Comparison of ENCODE assay signal across 14 cellular contexts in the genomic region with DNA sequence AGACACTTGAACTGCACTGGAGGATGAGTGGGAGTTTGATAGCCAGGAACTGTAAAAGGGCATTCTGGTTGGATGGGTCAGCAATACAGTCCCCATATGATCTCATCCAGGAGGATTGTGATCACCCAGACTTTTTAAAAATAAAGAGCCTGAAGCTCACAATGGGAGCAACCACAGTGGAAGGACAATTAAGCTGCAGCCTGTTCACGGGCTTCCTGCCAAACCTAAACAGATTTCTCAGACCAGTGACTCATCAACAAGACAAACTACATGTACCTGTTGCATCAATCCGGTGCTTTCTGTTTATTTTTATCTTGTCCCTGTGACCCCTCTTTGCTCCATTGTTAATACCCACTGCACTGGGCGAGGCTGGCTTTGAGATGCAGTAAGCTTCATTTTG. TPM values are rescaled to one million over a fixed set of nuclear protein-coding genes. Genes with fewer than 3 reads are reported as not detected.
DNase-seq lines count a peak whose midpoint lies in the region; ATAC-seq, FAIRE-seq and TF ChIP-seq lines count a peak whose summit lies in the region.
"Had no signal": no experiment of that assay in that cellular context is flagged by ENCODE, and none has a peak within 500 bp of the region (broad histone marks: within the 10 kb centered on the region; RNA-seq: fewer than 3 reads in every experiment).

No MANE protein-coding gene starts in this region.

- WGBS in IMR-90 (ENCODE audit: extremely low coverage in 2 of 2, insufficient read length in 1 of 2), 2 experiments, result 0% methylated on average over 1 of the region's 3 CpGs; no CpG with 5 or more reads in 1 of the 2 experiments

- no peak overlapping the region for H4K5ac ChIP-seq in IMR-90 (ENCODE audit: low read depth, low read length)

- H3K27ac Mint-ChIP-seq in mesothelial cell of epicardium, result no peak overlapping the region
- H3K27ac Mint-ChIP-seq: CD4-positive, alpha-beta memory T cell; H9; memory B cell had no signal

- in situ Hi-C loops in IMR-90 (cut with MboI; ENCODE audit: low sequenced_read_pairs), result no loop called here

- H3K4ac ChIP-seq in IMR-90 (ENCODE audit: low read depth, low read length), result no peak overlapping the region

- intact Hi-C loops in IMR-90 (cut with micrococcal nuclease), result no loop called here

- H4K8ac ChIP-seq in IMR-90 (ENCODE audit: low read depth in 2 of 2, low read length in 2 of 2), result no peak overlapping the region

- no peaks in the 10 kb centered on the region for H3K79me2 ChIP-seq in keratinocyte (ENCODE audit: control insufficient read depth, insufficient read depth, low read length)

- H4K20me1 ChIP-seq in IMR-90 (ENCODE audit: insufficient read depth, low read length) (no peaks in the 10 kb centered on the region), keratinocyte (ENCODE audit: control insufficient read depth, extremely low read depth, insufficient read depth, low read length) (no peaks in the 10 kb centered on the region)

- CTCF ChIA-PET in BJ (lab: Yijun Ruan, JAX) (interaction anchor here (1.6 kb wide), 1 partner anchor 44 kb away, joined by 5 read pairs; no protein-coding TSS in a partner anchor), IMR-90 (lab: Yijun Ruan, JAX) (interaction anchor here (0.6 kb wide), 1 partner anchor 176 kb away, joined by 3 read pairs; no protein-coding TSS in a partner anchor)

- H3K4me3 Mint-ChIP-seq in mesothelial cell of epicardium, result no peak overlapping the region
- H3K4me3 Mint-ChIP-seq: CD4-positive, alpha-beta memory T cell; H9; memory B cell had no signal

- TF ChIP-seq RAD21 in IMR-90 (IDR thresholded peaks at IDR 0.05; ENCODE audit: low read length), result no peak

- H3K9ac ChIP-seq in IMR-90 (ENCODE audit: low read depth, low read length) (no peak overlapping the region), keratinocyte (ENCODE audit: control insufficient read depth, extremely low read depth, insufficient read depth, low read length) (no peak overlapping the region)

- no peaks in the 10 kb centered on the region for H3K36me3 Mint-ChIP-seq in mesothelial cell of epicardium
- H3K36me3 Mint-ChIP-seq: CD4-positive, alpha-beta memory T cell; memory B cell had no signal

- dilution Hi-C loops in IMR-90 (cut with HindIII; ENCODE audit: low sequenced_read_pairs, unreplicated experiment), result no loop called here
- dilution Hi-C loops in keratinocyte (cut with MboI; ENCODE audit: extremely low pct_ligation_motif_present, low sequenced_read_pairs), result no loop called here

- H2AK5ac ChIP-seq in IMR-90 (ENCODE audit: low read depth, low read length), result no peak overlapping the region

- POLR2A ChIA-PET in BJ (lab: Charles Lee), result no interaction called here
- POLR2A ChIA-PET in IMR-90 (lab: Charles Lee; ENCODE audit: unreplicated experiment), result no interaction called here

- ATAC-seq in IMR-90 (ENCODE audit: low read depth) (no peak), GM18861 (IDR thresholded peaks at IDR 0.05; ENCODE audit: unreplicated experiment) (no peak)

- H4K91ac ChIP-seq in IMR-90 (ENCODE audit: insufficient read depth, low read depth, low read length), result no peak overlapping the region

- FAIRE-seq in keratinocyte (lab: Jason Lieb, UNC), result peak; percentile 84
- no peak for FAIRE-seq in frontal cortex (lab: Jason Lieb, UNC)
- FAIRE-seq: endothelial cell of umbilical vein had no signal

- H3K27ac ChIP-seq in IMR-90 (ENCODE audit: insufficient read depth, low read length) (no peak overlapping the region), SJCRH30 (no peak overlapping the region), keratinocyte (ENCODE audit: control insufficient read depth, insufficient read depth, low read length) (no peak overlapping the region)

- H3K14ac ChIP-seq in IMR-90 (replicated peaks; ENCODE audit: low read depth, low read length), result no peak overlapping the region

- no peak overlapping the region for H3K18ac ChIP-seq in IMR-90 (ENCODE audit: low read depth, low read length)

- no peak overlapping the region for H2BK5ac ChIP-seq in IMR-90 (ENCODE audit: low read depth, low read length, poor library complexity, severe bottlenecking)

- H2AK9ac ChIP-seq in IMR-90 (replicated peaks; ENCODE audit: low read depth, low read length, poor library complexity), result no peak overlapping the region

- no peak overlapping the region for H3K4me2 ChIP-seq in IMR-90 (ENCODE audit: low read depth, low read length)
- H3K4me2 ChIP-seq in keratinocyte (ENCODE audit: control insufficient read depth, extremely low read depth, insufficient read depth, low read depth, low read length), result no peak overlapping the region

- H3K27me3 ChIP-seq in BJ (ENCODE audit: control insufficient read depth, insufficient read depth, low read length), result no peaks in the 10 kb centered on the region
- H3K27me3 ChIP-seq in IMR-90 (ENCODE audit: control insufficient read depth, insufficient read depth, low read length), result no peaks in the 10 kb centered on the region
- H3K27me3 ChIP-seq in SJCRH30, result no peaks in the 10 kb centered on the region
- H3K27me3 ChIP-seq in keratinocyte (ENCODE audit: control insufficient read depth, extremely low read depth, insufficient read depth, low read length), result peaks cover 3% of the 10 kb centered on the region

- no peak overlapping the region for H2BK120ac ChIP-seq in IMR-90 (ENCODE audit: low read depth, low read length)

- no peak for TF ChIP-seq POLR2A in IMR-90 (IDR thresholded peaks at IDR 0.05; ENCODE audit: low read depth, low read length)

- H3K9me3 Mint-ChIP-seq in mesothelial cell of epicardium, result peaks cover 9% of the 10 kb centered on the region
- H3K9me3 Mint-ChIP-seq: H9, memory B cell had no signal

- H2BK20ac ChIP-seq in IMR-90 (ENCODE audit: low read depth, low read length), result no peak overlapping the region

- H2AFZ ChIP-seq in IMR-90 (replicated peaks; ENCODE audit: low read length, poor library complexity) (no peak overlapping the region), keratinocyte (ENCODE audit: control insufficient read depth, low read length) (no peak overlapping the region)

- DNase-seq in BJ (ENCODE audit: low read depth) (peak; percentile 22), IMR-90 (peak; percentile 8), SJCRH30 (peak; percentile 22 to 45), keratinocyte (ENCODE audit: low read depth, low spot score) (peak; percentile 55), mesothelial cell of epicardium (ENCODE audit: low spot score in 2 of 2, unreplicated experiment in 2 of 2) (no peak), frontal cortex (ENCODE audit: low spot score in 2 of 2) (no peak)
- DNase-seq in stimulated activated naive CD4-positive, alpha-beta T cell treated with Interleukin-2 at 50 U/mL for 16 hours (lab: John Stamatoyannopoulos, UW), result no peak
- DNase-seq: activated CD4-positive, CD25-positive, alpha-beta regulatory T cell; activated naive CD4-positive, alpha-beta T cell treated with Interleukin-2 at 50 U/mL for 16 hours; CD4-positive, alpha-beta memory T cell; H9 had no signal

- H3K9me1 ChIP-seq in IMR-90 (ENCODE audit: insufficient read depth, low read length) (no peaks in the 10 kb centered on the region), keratinocyte (ENCODE audit: control insufficient read depth, extremely low read depth, insufficient read depth, low read length) (no peaks in the 10 kb centered on the region)

- no peaks in the 10 kb centered on the region for H3K36me3 ChIP-seq in BJ (ENCODE audit: control insufficient read depth, insufficient read depth, low read length)
- no peaks in the 10 kb centered on the region for H3K36me3 ChIP-seq in IMR-90 (ENCODE audit: control insufficient read depth, insufficient read depth, low read length)
- H3K36me3 ChIP-seq in SJCRH30, result no peaks in the 10 kb centered on the region
- no peaks in the 10 kb centered on the region for H3K36me3 ChIP-seq in keratinocyte (ENCODE audit: control insufficient read depth in 2 of 2, extremely low read depth in 1 of 2, insufficient read depth in 2 of 2, low read length in 2 of 2)

- no peaks in the 10 kb centered on the region for H3K4me1 Mint-ChIP-seq in mesothelial cell of epicardium
- H3K4me1 Mint-ChIP-seq: CD4-positive, alpha-beta memory T cell; memory B cell had no signal

- no peak for TF ChIP-seq CTCF in BJ (IDR thresholded peaks at IDR 0.05; ENCODE audit: insufficient read depth, low read depth, low read length)
- no peak for TF ChIP-seq CTCF in IMR-90 (conservative IDR thresholded peaks at IDR 0.05; ENCODE audit: low read depth, low read length)
- no peak for TF ChIP-seq CTCF in keratinocyte (optimal IDR thresholded peaks at IDR 0.05 in 1 of 3, IDR thresholded peaks at IDR 0.05 in 1 of 3, conservative IDR thresholded peaks at IDR 0.05 in 1 of 3; ENCODE audit: extremely low read depth in 1 of 3, insufficient read depth in 2 of 3, low read length in 3 of 3)
- TF ChIP-seq CTCF in mesothelial cell of epicardium (IDR thresholded peaks at IDR 0.05; ENCODE audit: unreplicated experiment), result no peak

- no peak overlapping the region for H3K56ac ChIP-seq in IMR-90 (ENCODE audit: extremely low read depth, insufficient read depth, low read length)

- H3K23ac ChIP-seq in IMR-90 (ENCODE audit: low read depth, low read length), result no peak overlapping the region

- no peak overlapping the region for H2BK15ac ChIP-seq in IMR-90 (ENCODE audit: low read depth, low read length)

- H3K4me3 ChIP-seq in BJ (ENCODE audit: low read depth, low read length) (no peak overlapping the region), IMR-90 (ENCODE audit: insufficient read depth, low read depth, low read length) (no peak overlapping the region), SJCRH30 (no peak overlapping the region), keratinocyte (ENCODE audit: control insufficient read depth in 2 of 3, extremely low read depth in 1 of 3, insufficient read depth in 2 of 3, low read depth in 1 of 3, low read length in 3 of 3) (no peak overlapping the region)

- H3K9me3 ChIP-seq in IMR-90 (ENCODE audit: control insufficient read depth, insufficient read depth, low read length), result peaks cover 6% of the 10 kb centered on the region; the same call in 1 of the 2 replicates
- H3K9me3 ChIP-seq in SJCRH30 (replicated peaks), result no peaks in the 10 kb centered on the region
- no peaks in the 10 kb centered on the region for H3K9me3 ChIP-seq in keratinocyte (ENCODE audit: control insufficient read depth, low read depth, low read length)

- H3K27me3 Mint-ChIP-seq in mesothelial cell of epicardium (ENCODE audit: low read depth), result no peaks in the 10 kb centered on the region
- H3K27me3 Mint-ChIP-seq: CD4-positive, alpha-beta memory T cell had no signal

- no TSS peak for BruUV-seq in IMR-90 (replicated peaks; lab: Mats Ljungman, UMichigan)

- no peaks in the 10 kb centered on the region for H3K79me1 ChIP-seq in IMR-90 (ENCODE audit: low read depth in 1 of 2, low read length in 2 of 2)

- no peaks in the 10 kb centered on the region for H3K4me1 ChIP-seq in IMR-90 (ENCODE audit: control insufficient read depth, insufficient read depth, low read length)
- peaks cover 10% of the 10 kb centered on the region; the same call in 1 of the 2 replicates for H3K4me1 ChIP-seq in SJCRH30
- H3K4me1 ChIP-seq in keratinocyte (ENCODE audit: control insufficient read depth, extremely low read depth, insufficient read depth, low read length), result peaks cover 4% of the 10 kb centered on the region

RNA-seq across cellular contexts. Expression of a gene that starts 52.3 kb away (rescaled TPM):
- 0.82 and 0.97 TPM in 2 replicates for polyA plus RNA-seq in BJ (2011; rRNA removed)
- 0.82 and 1.7 TPM in 2 replicates for polyA minus RNA-seq in BJ (2011; rRNA and poly(A)+ RNA removed)
- total RNA-seq in IMR-90 (2012; rRNA removed), result 0.18 and 0.28 TPM in 2 replicates
- polyA plus RNA-seq in IMR-90 (2012; rRNA removed), result 0.06 and 0.10 TPM in 2 replicates
- polyA plus RNA-seq in IMR-90 (2012; cell fraction: cytosol; rRNA removed), result 0.05 TPM in 2 replicates
- 0.04 and 0.07 TPM in 2 replicates for polyA plus RNA-seq in IMR-90 (2012; cell fraction: nucleus; rRNA removed; ENCODE audit: low replicate concordance)
- total RNA-seq in SJCRH30 (2014; rRNA removed; shearing (Covaris generic)), result 0.04 and 0.05 TPM in 2 replicates
- polyA plus RNA-seq in keratinocyte, result 0.05 to 0.07 TPM (median 0.05 TPM) in 3 replicates
- 0.45 TPM for polyA plus RNA-seq in keratinocyte (2011; ENCODE audit: low read depth)
- polyA plus RNA-seq in keratinocyte (2011; cell fraction: cytosol; rRNA removed), result 0.08 and 0.12 TPM in 2 replicates
- polyA plus RNA-seq in keratinocyte (2011; cell fraction: nucleus; rRNA removed), result 0.39 and 0.43 TPM in 2 replicates
- 0.02 and 0.35 TPM in 2 replicates for polyA plus RNA-seq in keratinocyte (2012; ENCODE audit: low replicate concordance)
- 0.10 to 0.51 TPM in 2 of 3 replicates, not detected in the other for polyA minus RNA-seq in keratinocyte
- not detected for polyA minus RNA-seq in keratinocyte (2011; cell fraction: cytosol; rRNA and poly(A)+ RNA removed)
- polyA minus RNA-seq in keratinocyte (2011; cell fraction: nucleus; rRNA and poly(A)+ RNA removed), result 0.47 and 0.63 TPM in 2 replicates
- total RNA-seq in mesothelial cell of epicardium, result 0.25 to 1.00 TPM (median 0.32 TPM) in 3 replicates
- 6.1 TPM for total RNA-seq in frontal cortex
- total RNA-seq: CD4-positive, alpha-beta memory T cell; endothelial cell of umbilical vein had no signal
- polyA plus RNA-seq: CD4-positive, alpha-beta memory T cell; endothelial cell of umbilical vein had no signal

Comparison
In these comparisons a context has a peak if more than half of its experiments do, and no peak if none do; other contexts are left out.
1. DNase-seq: peak in BJ (single experiment), IMR-90 (single experiment), SJCRH30 (2 of 2) and keratinocyte (single experiment); none in mesothelial cell of epicardium (0 of 2), stimulated activated naive CD4-positive, alpha-beta T cell treated with Interleukin-2 at 50 U/mL for 16 hours (single experiment) and frontal cortex (0 of 2).